8 cellular contexts compared by ENCODE assay signal in genomic region chr11:43358670-43359431, GRCh38. TPM values are rescaled to one million over a fixed set of nuclear protein-coding genes. Genes with fewer than 3 reads are reported as not detected.
DNase-seq lines count a peak whose midpoint lies in the region; ATAC-seq and TF ChIP-seq lines count a peak whose summit lies in the region.

TTC17 (plus strand) TSS chr11:43358920; CDS start chr11:43358955, 35 bp downstream.

- intact Hi-C loops in A673 (cut with micrococcal nuclease; ENCODE audit: unreplicated experiment) (no loop called here), breast epithelium (cut with DNase I; ENCODE audit: low total_unique reads) (no loop called here)

- H3K4me3 ChIP-seq in A673 (ENCODE audit: low read depth, low read length, poor library complexity, severe bottlenecking) (peak within 1 kb of the TSS; percentile 68), breast epithelium (peak within 1 kb of the TSS; percentile 79 to 100 (median 93)), iPS-20b (ENCODE audit: low read length) (peak within 1 kb of the TSS; percentile 95), skin epidermis (peak within 1 kb of the TSS; percentile 87 to 100 (median 92))

- H3K9me3 ChIP-seq in A673 (ENCODE audit: low read depth, low read length, poor library complexity, severe bottlenecking), result no peaks in the 10 kb centered on the region
- no peaks in the 10 kb centered on the region for H3K9me3 ChIP-seq in breast epithelium
- H3K9me3 ChIP-seq in iPS-20b (ENCODE audit: insufficient read depth, low read depth, low read length), result no peaks in the 10 kb centered on the region

- peak; percentile 94 for ATAC-seq in GM18868 (IDR thresholded peaks at IDR 0.05; ENCODE audit: unreplicated experiment)
- ATAC-seq in HG03108 (IDR thresholded peaks at IDR 0.05; ENCODE audit: unreplicated experiment), result peak; percentile 92

- TF ChIP-seq CTCF in A673 (conservative IDR thresholded peaks at IDR 0.05; ENCODE audit: low read depth, low read length) (no peak), VCaP (conservative IDR thresholded peaks at IDR 0.05) (no peak), breast epithelium (IDR thresholded peaks at IDR 0.05) (no peak)

- H3K36me3 ChIP-seq in A673 (ENCODE audit: insufficient read depth, low read length, poor library complexity, severe bottlenecking), result no peaks in the 10 kb centered on the region
- no peaks in the 10 kb centered on the region for H3K36me3 ChIP-seq in breast epithelium
- H3K36me3 ChIP-seq in iPS-20b (ENCODE audit: insufficient read depth, low read depth, low read length), result no peaks in the 10 kb centered on the region

- POLR2A ChIA-PET in A673 (lab: Charles Lee; ENCODE audit: low non-redundant PET), result interaction anchor here (0.5 to 0.7 kb wide), 2 partner anchors 438 to 752 kb away, joined by 3 to 4 read pairs; no protein-coding TSS in a partner anchor

- no peaks in the 10 kb centered on the region for H3K27me3 ChIP-seq in A673 (replicated peaks; ENCODE audit: insufficient read depth, low read depth, low read length, poor library complexity)
- H3K27me3 ChIP-seq in breast epithelium, result no peaks in the 10 kb centered on the region
- H3K27me3 ChIP-seq in iPS-20b (ENCODE audit: insufficient read depth, low read length), result no peaks in the 10 kb centered on the region

- H3K9ac ChIP-seq in iPS-20b (ENCODE audit: low read depth, low read length), result peak within 1 kb of the TSS; percentile 95

- CTCF ChIA-PET in A673 (lab: Charles Lee), result interaction anchor here (0.6 kb wide), 1 partner anchor 20 kb away, joined by 5 read pairs; no protein-coding TSS in a partner anchor

- H3K4me1 ChIP-seq in A673 (ENCODE audit: insufficient read depth, low read length, poor library complexity, severe bottlenecking) (peaks cover 18% of the 10 kb centered on the region), breast epithelium (no peaks in the 10 kb centered on the region), iPS-20b (ENCODE audit: insufficient read depth, low read length) (peaks cover 19% of the 10 kb centered on the region)

- peak; percentile 71 for TF ChIP-seq POLR2A in breast epithelium (IDR thresholded peaks at IDR 0.05)

- peak; percentile 100 for DNase-seq in A673 (ENCODE audit: low spot score)
- peak; percentile 92 for DNase-seq in NCI-H2196 (lab: John Stamatoyannopoulos, UW; ENCODE audit: unreplicated experiment)
- DNase-seq in breast epithelium (ENCODE audit: low spot score in 2 of 2), result peak; percentile 89 to 93

- H3K27ac ChIP-seq in A673 (ENCODE audit: low read depth, low read length, poor library complexity, severe bottlenecking), result peak within 1 kb of the TSS; percentile 92
- H3K27ac ChIP-seq in VCaP, result peak within 1 kb of the TSS; percentile 87
- H3K27ac ChIP-seq in breast epithelium, result peak within 1 kb of the TSS; percentile 91 to 92
- peak within 1 kb of the TSS; percentile 56 for H3K27ac ChIP-seq in iPS-20b (ENCODE audit: low read length)
- peak within 1 kb of the TSS; percentile 74 to 99 (median 93) for H3K27ac ChIP-seq in skin epidermis

- no TSS peak for BruUV-seq in A673 (replicated peaks; lab: Mats Ljungman, UMichigan)

RNA-seq across cellular contexts. Expression of gene TTC17, which starts in this region (rescaled TPM):
- total RNA-seq in A673 (2021), result 175 and 179 TPM in 2 replicates
- total RNA-seq in breast epithelium, result 100 to 1,000 TPM; 105 to 199 (median 154) TPM

Comparison
In these comparisons a context has a peak if more than half of its experiments do, and no peak if none do; other contexts are left out.
1. Peak in every context shown above with its lines: DNase-seq, ATAC-seq, H3K4me3 ChIP-seq and H3K27ac ChIP-seq.